In genomic region chr4:108141213-108142045, GRCh38 we compare ENCODE assay signal across 1 cellular context.
TF ChIP-seq lines count a peak whose summit lies in the region.

No MANE protein-coding gene starts in this region.

TF ChIP-seq in GM12878, 131 proteins besides CTCF, POLR2A, EP300 and RAD21 (continued from another document and continues in another):
- TF ChIP-seq E4F1 (IDR thresholded peaks at IDR 0.05; ENCODE audit: borderline replicate concordance, partially characterized antibody) (no peak), SIN3A (IDR thresholded peaks at IDR 0.05; ENCODE audit: low read depth, low read length) (no peak), BRCA1 (IDR thresholded peaks at IDR 0.05; ENCODE audit: low read depth, low read length) (no peak), EED (IDR thresholded peaks at IDR 0.05; ENCODE audit: low read depth) (no peak), CHD4 (IDR thresholded peaks at IDR 0.05) (no peak), DPF2 (IDR thresholded peaks at IDR 0.05) (no peak), IKZF1 (conservative IDR thresholded peaks at IDR 0.05) (no peak), SREBF1 (IDR thresholded peaks at IDR 0.05; ENCODE audit: low read length) (no peak), ZBTB40 (IDR thresholded peaks at IDR 0.05; ENCODE audit: borderline replicate concordance) (no peak), TBL1XR1 (IDR thresholded peaks at IDR 0.05; ENCODE audit: low read depth, low read length) (no peak), MTA2 (IDR thresholded peaks at IDR 0.05; ENCODE audit: low read depth) (peak; percentile 32; the same call in 1 of the 2 replicates), CHD1 (IDR thresholded peaks at IDR 0.05; ENCODE audit: low read depth, low read length) (no peak), WRNIP1 (IDR thresholded peaks at IDR 0.05; ENCODE audit: borderline replicate concordance, low read depth, low read length) (no peak), BMI1 (IDR thresholded peaks at IDR 0.05; ENCODE audit: borderline replicate concordance) (no peak), ZNF622 (IDR thresholded peaks at IDR 0.05) (no peak), NBN (IDR thresholded peaks at IDR 0.05) (no peak), SMAD1 (IDR thresholded peaks at IDR 0.05; ENCODE audit: low read depth, partially characterized antibody) (no peak), ATF7 (IDR thresholded peaks at IDR 0.05; ENCODE audit: low read depth) (0 out of 2 replicates have a peak, but pooled peaks have one; percentile 37), MEF2A (IDR thresholded peaks at IDR 0.05; ENCODE audit: insufficient read depth, low read depth, low read length) (0 out of 2 replicates have a peak, but pooled peaks have one; percentile 8), JUNB (IDR thresholded peaks at IDR 0.05) (0 out of 2 replicates have a peak, but pooled peaks have one; percentile 16), JUND (IDR thresholded peaks at IDR 0.05; ENCODE audit: low read depth, low read length) (no peak), SPI1 (IDR thresholded peaks at IDR 0.05; ENCODE audit: borderline replicate concordance, insufficient read depth, low read depth, low read length) (no peak), FOXK2 (IDR thresholded peaks at IDR 0.05) (no peak), CREB1 (IDR thresholded peaks at IDR 0.05; ENCODE audit: low read depth) (peak; percentile 32; the same call in 1 of the 2 replicates), KAT2A (conservative IDR thresholded peaks at IDR 0.05; ENCODE audit: control insufficient read depth, low read depth, low read length) (no peak), SUPT20H (IDR thresholded peaks at IDR 0.05; ENCODE audit: borderline replicate concordance, control insufficient read depth, low read depth, low read length) (no peak), ETV6 (conservative IDR thresholded peaks at IDR 0.05 in 1 of 2, IDR thresholded peaks at IDR 0.05 in 1 of 2; ENCODE audit: borderline replicate concordance in 1 of 2, low read depth in 1 of 2) (no peak), ZBTB11 (CRISPR knock-in tag; IDR thresholded peaks at IDR 0.05) (no peak), ESRRA (IDR thresholded peaks at IDR 0.05; ENCODE audit: low read length) (no peak), PBX3 (IDR thresholded peaks at IDR 0.05; ENCODE audit: insufficient replicate concordance, low read depth, low read length) (no peak), ASH2L (IDR thresholded peaks at IDR 0.05; ENCODE audit: borderline replicate concordance, low read depth) (no peak), NFYA (IDR thresholded peaks at IDR 0.05; ENCODE audit: borderline replicate concordance, low read depth, low read length) (no peak), ZBED1 (IDR thresholded peaks at IDR 0.05; ENCODE audit: borderline replicate concordance) (peak; percentile 24; the same call in 1 of the 2 replicates), IRF4 (IDR thresholded peaks at IDR 0.05; ENCODE audit: low read depth, low read length) (no peak), ZNF384 (IDR thresholded peaks at IDR 0.05; ENCODE audit: borderline replicate concordance, low read depth, low read length) (no peak), NR2C2 (IDR thresholded peaks at IDR 0.05; ENCODE audit: borderline replicate concordance, control insufficient read depth, insufficient read length, low read depth) (no peak), ELK1 (IDR thresholded peaks at IDR 0.05; ENCODE audit: low read depth, low read length) (no peak), MLLT1 (IDR thresholded peaks at IDR 0.05) (0 out of 2 replicates have a peak, but pooled peaks have one; percentile 25), CBFB (IDR thresholded peaks at IDR 0.05; ENCODE audit: low read depth) (no peak), PML (IDR thresholded peaks at IDR 0.05; ENCODE audit: low read length) (no peak), TCF3 (IDR thresholded peaks at IDR 0.05; ENCODE audit: borderline replicate concordance, insufficient read depth, low read depth, low read length) (no peak), GABPA (IDR thresholded peaks at IDR 0.05; ENCODE audit: low read depth) (no peak), MTA3 (IDR thresholded peaks at IDR 0.05; ENCODE audit: borderline replicate concordance, low read length) (no peak), SUZ12 (IDR thresholded peaks at IDR 0.05; ENCODE audit: unreplicated experiment) (no peak), TCF12 (IDR thresholded peaks at IDR 0.05; ENCODE audit: low read depth, low read length) (no peak), HCFC1 (IDR thresholded peaks at IDR 0.05; ENCODE audit: low read length) (no peak)
- TF ChIP-seq, protein P1, sequence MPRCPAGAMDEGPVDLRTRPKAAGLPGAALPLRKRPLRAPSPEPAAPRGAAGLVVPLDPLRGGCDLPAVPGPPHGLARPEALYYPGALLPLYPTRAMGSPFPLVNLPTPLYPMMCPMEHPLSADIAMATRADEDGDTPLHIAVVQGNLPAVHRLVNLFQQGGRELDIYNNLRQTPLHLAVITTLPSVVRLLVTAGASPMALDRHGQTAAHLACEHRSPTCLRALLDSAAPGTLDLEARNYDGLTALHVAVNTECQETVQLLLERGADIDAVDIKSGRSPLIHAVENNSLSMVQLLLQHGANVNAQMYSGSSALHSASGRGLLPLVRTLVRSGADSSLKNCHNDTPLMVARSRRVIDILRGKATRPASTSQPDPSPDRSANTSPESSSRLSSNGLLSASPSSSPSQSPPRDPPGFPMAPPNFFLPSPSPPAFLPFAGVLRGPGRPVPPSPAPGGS (IDR thresholded peaks at IDR 0.05; ENCODE audit: borderline replicate concordance, insufficient read depth, low read depth, low read length, poor library complexity, severe bottlenecking): no peak
- TF ChIP-seq, protein P2, sequence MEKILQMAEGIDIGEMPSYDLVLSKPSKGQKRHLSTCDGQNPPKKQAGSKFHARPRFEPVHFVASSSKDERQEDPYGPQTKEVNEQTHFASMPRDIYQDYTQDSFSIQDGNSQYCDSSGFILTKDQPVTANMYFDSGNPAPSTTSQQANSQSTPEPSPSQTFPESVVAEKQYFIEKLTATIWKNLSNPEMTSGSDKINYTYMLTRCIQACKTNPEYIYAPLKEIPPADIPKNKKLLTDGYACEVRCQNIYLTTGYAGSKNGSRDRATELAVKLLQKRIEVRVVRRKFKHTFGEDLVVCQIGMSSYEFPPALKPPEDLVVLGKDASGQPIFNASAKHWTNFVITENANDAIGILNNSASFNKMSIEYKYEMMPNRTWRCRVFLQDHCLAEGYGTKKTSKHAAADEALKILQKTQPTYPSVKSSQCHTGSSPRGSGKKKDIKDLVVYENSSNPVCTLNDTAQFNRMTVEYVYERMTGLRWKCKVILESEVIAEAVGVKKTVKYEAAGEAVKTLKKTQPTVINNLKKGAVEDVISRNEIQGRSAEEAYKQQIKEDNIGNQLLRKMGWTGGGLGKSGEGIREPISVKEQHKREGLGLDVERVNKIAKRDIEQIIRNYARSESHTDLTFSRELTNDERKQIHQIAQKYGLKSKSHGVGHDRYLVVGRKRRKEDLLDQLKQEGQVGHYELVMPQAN (conservative IDR thresholded peaks at IDR 0.05): no peak
- TF ChIP-seq, protein P3, sequence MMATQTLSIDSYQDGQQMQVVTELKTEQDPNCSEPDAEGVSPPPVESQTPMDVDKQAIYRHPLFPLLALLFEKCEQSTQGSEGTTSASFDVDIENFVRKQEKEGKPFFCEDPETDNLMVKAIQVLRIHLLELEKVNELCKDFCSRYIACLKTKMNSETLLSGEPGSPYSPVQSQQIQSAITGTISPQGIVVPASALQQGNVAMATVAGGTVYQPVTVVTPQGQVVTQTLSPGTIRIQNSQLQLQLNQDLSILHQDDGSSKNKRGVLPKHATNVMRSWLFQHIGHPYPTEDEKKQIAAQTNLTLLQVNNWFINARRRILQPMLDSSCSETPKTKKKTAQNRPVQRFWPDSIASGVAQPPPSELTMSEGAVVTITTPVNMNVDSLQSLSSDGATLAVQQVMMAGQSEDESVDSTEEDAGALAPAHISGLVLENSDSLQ (IDR thresholded peaks at IDR 0.05): peak; percentile 42; the same call in 1 of the 2 replicates
